Comparison of ENCODE assay signal across 17 cellular contexts in the genomic region with DNA sequence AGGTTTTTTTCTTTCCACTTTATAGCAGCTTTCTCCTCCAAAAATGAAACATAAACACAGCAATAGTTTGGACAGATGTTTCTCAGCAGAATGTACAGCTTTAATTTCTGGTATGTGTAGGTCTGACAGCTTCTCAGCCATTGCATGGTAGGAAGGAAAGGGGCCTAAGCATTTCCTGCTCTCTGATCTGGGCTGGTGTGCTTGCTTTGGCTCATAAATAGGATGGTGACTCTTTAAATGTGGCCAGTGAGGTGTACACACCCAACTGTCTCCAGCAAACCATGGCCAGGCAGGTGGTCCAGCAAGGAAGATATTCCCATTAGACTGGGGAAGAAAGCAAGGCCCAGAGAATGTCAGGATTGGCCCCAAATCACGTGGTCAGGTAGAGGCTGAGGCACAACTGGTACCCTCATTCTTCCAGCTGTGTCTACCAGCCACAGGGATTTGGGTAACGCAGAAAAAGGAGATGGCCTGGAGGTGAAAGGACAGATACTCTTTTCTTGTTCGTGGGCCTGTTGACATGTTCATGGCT. TPM values are rescaled to one million over a fixed set of nuclear protein-coding genes. Genes with fewer than 3 reads are reported as not detected.
A peak's percentile ranks its signal among the peaks of the same experiment; 100 is the strongest.
DNase-seq lines count a peak whose midpoint lies in the region; ATAC-seq and TF ChIP-seq lines count a peak whose summit lies in the region.
"Had no signal": no experiment of that assay in that cellular context is flagged by ENCODE, and none has a peak within 500 bp of the region (broad histone marks: within the 10 kb centered on the region; RNA-seq: fewer than 3 reads in every experiment).

No MANE protein-coding gene starts in this region.

- H3K36me3 ChIP-seq in smooth muscle cell (ENCODE audit: low read depth), result no peaks in the 10 kb centered on the region
- H3K36me3 ChIP-seq: colonic mucosa, HAP-1, upper lobe of right lung had no signal

- no peak overlapping the region for H3K4me3 ChIP-seq in fibroblast of pulmonary artery (replicated peaks; ENCODE audit: low read depth, low read length)
- no peak overlapping the region for H3K4me3 ChIP-seq in smooth muscle cell
- H3K4me3 ChIP-seq: colonic mucosa, HAP-1, upper lobe of right lung had no signal

- peak overlapping the region; percentile 52 for H3K4me3 Mint-ChIP-seq in T-helper 17 cell
- H3K4me3 Mint-ChIP-seq: stimulated activated naive B cell treated with anti-CD40 and anti-IgM and Interleukin-4, amounts not matched to agents 10 μg/mL and 1 μg/mL and 100 μg/mL, for 72 hours had no signal

- peak; percentile 6 for DNase-seq in activated effector memory CD4-positive, alpha-beta T cell treated with anti-CD3 and anti-CD28 coated beads, Interleukin-2, amount 50 U/mL, for 16 hours
- DNase-seq in activated effector memory CD4-positive, alpha-beta T cell treated with Interleukin-2 at 50 U/mL for 16 hours, result no peak
- DNase-seq in T-helper 17 cell (no peak), fibroblast of pulmonary artery (ENCODE audit: low read depth) (peak; percentile 59), ureter (ENCODE audit: low spot score) (peak; percentile 20), epidermal melanocyte (ENCODE audit: insufficient read length, low spot score) (no peak), smooth muscle cell (lab: John Stamatoyannopoulos, UW; ENCODE audit: unreplicated experiment) (no peak)
- DNase-seq: activated T-cell treated with anti-CD3 and anti-CD28 coated beads for 4 hours; colonic mucosa; erythroblast; hypothalamus; left colon; NCI-H82; stimulated activated naive B cell treated with anti-CD40 and anti-IgM and Interleukin-4, amounts not matched to agents 10 μg/mL and 1 μg/mL and 100 μg/mL, for 72 hours had no signal

- peak overlapping the region; percentile 56 for H3K27ac Mint-ChIP-seq in T-helper 17 cell
- H3K27ac Mint-ChIP-seq: stimulated activated naive B cell treated with anti-CD40 and anti-IgM and Interleukin-4, amounts not matched to agents 10 μg/mL and 1 μg/mL and 100 μg/mL, for 72 hours had no signal

- H3K9me3 ChIP-seq in T-helper 17 cell (ENCODE audit: control insufficient read depth, low read length, poor library complexity, severe bottlenecking) (no peaks in the 10 kb centered on the region), smooth muscle cell (replicated peaks; ENCODE audit: low read depth) (no peaks in the 10 kb centered on the region)
- H3K9me3 ChIP-seq: colonic mucosa, upper lobe of right lung had no signal

- peaks cover 54% of the 10 kb centered on the region for H4K20me1 ChIP-seq in smooth muscle cell (ENCODE audit: low read depth)

- H3K36me3 Mint-ChIP-seq in T-helper 17 cell (ENCODE audit: low read depth), result no peaks in the 10 kb centered on the region
- H3K36me3 Mint-ChIP-seq: stimulated activated naive B cell treated with anti-CD40 and anti-IgM and Interleukin-4, amounts not matched to agents 10 μg/mL and 1 μg/mL and 100 μg/mL, for 72 hours had no signal

- H3K4me2 ChIP-seq in smooth muscle cell, result no peak overlapping the region

- H3K9ac ChIP-seq in smooth muscle cell (ENCODE audit: low read depth), result no peak overlapping the region

- H3K27me3 Mint-ChIP-seq in T-helper 17 cell, result peaks cover 7% of the 10 kb centered on the region

- H3K27ac ChIP-seq in smooth muscle cell (ENCODE audit: low read depth), result no peak overlapping the region
- H3K27ac ChIP-seq: colonic mucosa, upper lobe of right lung had no signal

- peaks cover 8% of the 10 kb centered on the region for H3K79me2 ChIP-seq in smooth muscle cell (ENCODE audit: low read depth)

- H3K27me3 ChIP-seq in smooth muscle cell (ENCODE audit: low read depth), result no peaks in the 10 kb centered on the region
- H3K27me3 ChIP-seq: colonic mucosa, upper lobe of right lung had no signal

- peaks cover 13% of the 10 kb centered on the region for H3F3A ChIP-seq in smooth muscle cell (ENCODE audit: low read depth)

- ATAC-seq in T-helper 17 cell (no peak), GM19455 (IDR thresholded peaks at IDR 0.05; ENCODE audit: unreplicated experiment) (no peak)
- ATAC-seq: left colon; stimulated activated naive B cell treated with anti-CD40 and anti-IgM and Interleukin-4, amounts not matched to agents 10 μg/mL and 1 μg/mL and 100 μg/mL, for 72 hours; upper lobe of right lung had no signal

- peaks cover 14% of the 10 kb centered on the region for H3K4me1 Mint-ChIP-seq in T-helper 17 cell

- TF ChIP-seq CTCF in fibroblast of pulmonary artery (IDR thresholded peaks at IDR 0.05; ENCODE audit: low read length, missing control alignments) (no peak), smooth muscle cell (IDR thresholded peaks at IDR 0.05; ENCODE audit: borderline replicate concordance, insufficient read depth, poor library complexity, severe bottlenecking) (no peak)

- peaks cover 4% of the 10 kb centered on the region for H3K4me1 ChIP-seq in smooth muscle cell (ENCODE audit: low read depth)
- H3K4me1 ChIP-seq: colonic mucosa, HAP-1, upper lobe of right lung had no signal

- 73% methylated on average over 3 of the region's 3 CpGs for WGBS in smooth muscle cell (ENCODE audit: low lambda C conversion rate)

- no peak overlapping the region for H2AFZ ChIP-seq in smooth muscle cell (ENCODE audit: low read depth)

RNA-seq across cellular contexts. Expression of a gene that starts 52.1 kb away (rescaled TPM):
- total RNA-seq in T-helper 17 cell (under 1 TPM in 1 of 2 donors, not detected in 1; 0.17 TPM), ureter (22.8 TPM), smooth muscle cell (85.9 and 87.8 TPM in 2 replicates)
- 89.4 and 133 TPM in 2 replicates for polyA plus RNA-seq in smooth muscle cell

Comparison
In these comparisons a context has a peak if more than half of its experiments do, and no peak if none do; other contexts are left out.
1. DNase-seq: peak in activated effector memory CD4-positive, alpha-beta T cell treated with anti-CD3 and anti-CD28 coated beads, Interleukin-2, amount 50 U/mL, for 16 hours (single experiment), fibroblast of pulmonary artery (single experiment) and ureter (single experiment); none in activated effector memory CD4-positive, alpha-beta T cell treated with Interleukin-2 at 50 U/mL for 16 hours (single experiment), T-helper 17 cell (0 of 3), epidermal melanocyte (single experiment) and smooth muscle cell (single experiment).
2. RNA of a gene that starts 52.1 kb away (total RNA-seq): 85.9 to 87.8 TPM in smooth muscle cell and 22.8 TPM in ureter (single experiment); 0.17 TPM in T-helper 17 cell; every median in the first group is over 10 times any median in the second.